ENCODE assay signal across 1 cellular context in genomic region chr3:129185774-129186173, GRCh38.
TF ChIP-seq lines count a peak whose summit lies in the region.

No MANE protein-coding gene starts in this region.

TF ChIP-seq in GM12878, 131 proteins besides CTCF, POLR2A, EP300 and RAD21:
- no peak for TF ChIP-seq TBL1XR1 (IDR thresholded peaks at IDR 0.05; ENCODE audit: low read depth, low read length)
TF ChIP-seq in GM12878: peak in this region for 0.
